ENCODE assay signal across 36 cellular contexts in the genomic region with DNA sequence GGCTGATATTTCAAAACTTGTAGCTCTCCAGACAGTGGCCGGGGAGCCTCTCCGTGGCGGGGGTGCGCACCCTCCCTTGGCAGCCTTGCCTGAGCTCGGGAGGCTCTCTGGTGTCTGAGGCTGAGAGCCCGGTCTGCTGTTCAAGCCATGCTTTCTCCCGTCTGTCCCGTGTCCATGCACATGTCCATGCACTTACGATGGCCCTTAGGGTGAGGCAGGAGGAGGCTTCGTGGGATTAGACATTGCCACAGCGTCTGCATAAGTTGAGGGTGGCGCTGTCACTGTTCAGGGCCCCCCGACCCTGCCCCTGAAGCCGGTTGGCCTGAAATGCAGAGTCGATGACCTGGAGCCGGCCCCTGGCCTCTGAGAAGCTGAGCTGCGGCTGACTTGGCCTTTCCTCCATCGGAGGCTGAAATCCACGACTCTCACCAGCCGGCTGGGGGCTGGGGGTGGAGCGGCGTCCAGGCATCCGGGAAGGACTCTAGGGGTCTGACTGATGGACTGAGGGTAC. TPM values are rescaled to one million over a fixed set of nuclear protein-coding genes. Genes with fewer than 3 reads are reported as not detected.
"Had no signal": no experiment of that assay in that cellular context is flagged by ENCODE, and none has a peak within 500 bp of the region (broad histone marks: within the 10 kb centered on the region; RNA-seq: fewer than 3 reads in every experiment).

No MANE protein-coding gene starts in this region.

- H3K4me3 ChIP-seq: colonic mucosa, gastrocnemius medialis, hepatocyte, mucosa of descending colon, neural progenitor cell, ovary, sigmoid colon, stomach, tibial artery, upper lobe of left lung had no signal

- H3K9me3 ChIP-seq: colonic mucosa, ovary had no signal

- ATAC-seq: esophagus mucosa; gastrocnemius medialis; left colon; mucosa of descending colon; natural killer cell treated with Interleukin-12 subunit alpha and Interleukin-12 subunit beta and Interleukin-15 and Interleukin-18, amount 100 ng/mL, for 72 hours; stimulated activated effector memory CD8-positive, alpha-beta T cell treated with anti-CD3 and anti-CD28 coated beads, Interleukin-12 subunit alpha, Interleukin-12 subunit beta, amount 100 ng/mL, for 72 hours had no signal

- H3K27ac ChIP-seq: colonic mucosa, epithelial cell of prostate, gastrocnemius medialis, hepatocyte, neural progenitor cell, ovary, sigmoid colon, stomach, tibial artery had no signal

- H3K4me2 ChIP-seq: hepatocyte, neural progenitor cell had no signal

- H2AFZ ChIP-seq: hepatocyte, neural progenitor cell had no signal

- DNase-seq: central memory CD4-positive, alpha-beta T cell; colonic mucosa; effector CD8-positive, alpha-beta T cell; endodermal cell; foreskin fibroblast; gastrocnemius medialis; head of caudate nucleus; left colon; mesenchymal stem cell; naive B cell; nucleus accumbens; retina; sigmoid colon; stimulated activated CD4-positive, alpha-beta T cell treated with anti-CD3 and anti-CD28 coated beads, Interleukin-2, amount 100 ng/mL, for 24 hours; stimulated activated CD4-positive, alpha-beta T cell treated with anti-CD3 and anti-CD28 coated beads, Interleukin-4, amount 100 ng/mL, for 24 hours; stimulated activated naive CD4-positive, alpha-beta T cell treated with Interleukin-2 at 50 U/mL for 16 hours; stomach; tibial artery had no signal

- H3K27me3 ChIP-seq: colonic mucosa, hepatocyte, neural progenitor cell, ovary, upper lobe of left lung had no signal

- H3K9ac ChIP-seq: neural progenitor cell had no signal

- H3K36me3 ChIP-seq: colonic mucosa, gastrocnemius medialis, neural progenitor cell, ovary, sigmoid colon, stomach, tibial artery, upper lobe of left lung had no signal

RNA-seq across cellular contexts. Expression of a gene that starts 27.8 kb away (rescaled TPM):
- total RNA-seq: chondrocyte; colonic mucosa; endodermal cell; esophagus mucosa; gastrocnemius medialis; glomerular endothelial cell; hepatocyte; kidney epithelial cell; left colon; liver; lung microvascular endothelial cell; mesothelial cell of epicardium; mucosa of descending colon; natural killer cell treated with Interleukin-12 subunit alpha and Interleukin-12 subunit beta and Interleukin-15 and Interleukin-18, amount 100 ng/mL, for 72 hours; ovary; pulmonary artery endothelial cell; sigmoid colon; stomach; subcutaneous adipose tissue; temporal lobe; upper lobe of left lung had no signal
- polyA plus RNA-seq: liver, ovary, sigmoid colon, stomach had no signal

RNA-seq across cellular contexts. Expression of a gene that starts 37.5 kb away (rescaled TPM):
- total RNA-seq: glomerular endothelial cell; natural killer cell treated with Interleukin-12 subunit alpha and Interleukin-12 subunit beta and Interleukin-15 and Interleukin-18, amount 100 ng/mL, for 72 hours; pulmonary artery endothelial cell had no signal
